In genomic region chr12:108879615-108880254, GRCh38 we compare ENCODE assay signal across 20 cellular contexts. TPM values are rescaled to one million over a fixed set of nuclear protein-coding genes. Genes with fewer than 3 reads are reported as not detected.
"Had no signal": no experiment of that assay in that cellular context is flagged by ENCODE, and none has a peak within 500 bp of the region (broad histone marks: within the 10 kb centered on the region; RNA-seq: fewer than 3 reads in every experiment).

Gene DAO (plus strand): TSS chr12:108880092. CDS start chr12:108885007, 4,915 bp downstream.

- DNase-seq: activated CD4-positive, alpha-beta T cell treated with anti-CD3 and anti-CD28 coated beads for 1 hour; activated CD4-positive, alpha-beta T cell treated with anti-CD3 and anti-CD28 coated beads, Interleukin-2, amount 50 U/mL, for 48 hours; activated CD8-positive, alpha-beta memory T cell treated with anti-CD3 and anti-CD28 coated beads, Interleukin-2, amount 10 ng/mL, durations not matched to agents 7 days and 5 days; activated effector memory CD4-positive, alpha-beta T cell treated with anti-CD3 and anti-CD28 coated beads, Interleukin-2, amount 50 U/mL, for 16 hours; activated T-cell treated with anti-CD3 and anti-CD28 coated beads, Interleukin-2, amount 50 U/mL, for 4 hours; amygdala; brain microvascular endothelial cell; cerebellar nuclear complex; dorsolateral prefrontal cortex; esophagus squamous epithelium; foreskin fibroblast; left ventricle myocardium inferior; ovary; tibial artery had no signal

- H3K27me3 Mint-ChIP-seq: activated CD8-positive, alpha-beta memory T cell treated with anti-CD3 and anti-CD28 coated beads, Interleukin-2, amount 10 ng/mL, durations not matched to agents 7 days and 5 days; activated naive CD8-positive, alpha-beta T cell had no signal

- H3K4me3 ChIP-seq: dorsolateral prefrontal cortex, esophagus squamous epithelium, left ventricle myocardium inferior, ovary, tibial artery had no signal

- ATAC-seq: activated CD8-positive, alpha-beta memory T cell treated with anti-CD3 and anti-CD28 coated beads, Interleukin-2, amount 10 ng/mL, durations not matched to agents 7 days and 5 days; activated T-cell treated with anti-CD3 and anti-CD28 coated beads, Interleukin-2, amount 50 U/mL, for 4 hours had no signal

- H3K27me3 ChIP-seq: brain microvascular endothelial cell, dorsolateral prefrontal cortex, ovary, tibial artery had no signal

- H3K4me3 Mint-ChIP-seq: activated CD8-positive, alpha-beta memory T cell treated with anti-CD3 and anti-CD28 coated beads, Interleukin-2, amount 10 ng/mL, durations not matched to agents 7 days and 5 days; activated naive CD8-positive, alpha-beta T cell; activated T-cell treated with anti-CD3 and anti-CD28 coated beads, Interleukin-2, amount 50 U/mL, for 4 hours had no signal

- H3K9me3 ChIP-seq: esophagus squamous epithelium, left ventricle myocardium inferior, ovary, tibial artery had no signal

- H3K4me1 ChIP-seq: left ventricle myocardium inferior, tibial artery had no signal

- H3K27ac ChIP-seq: brain microvascular endothelial cell, dorsolateral prefrontal cortex, esophagus squamous epithelium, left ventricle myocardium inferior, ovary, tibial artery had no signal

- H3K36me3 Mint-ChIP-seq: activated CD8-positive, alpha-beta memory T cell treated with anti-CD3 and anti-CD28 coated beads, Interleukin-2, amount 10 ng/mL, durations not matched to agents 7 days and 5 days; activated naive CD8-positive, alpha-beta T cell had no signal

- H3K27ac Mint-ChIP-seq: activated CD8-positive, alpha-beta memory T cell treated with anti-CD3 and anti-CD28 coated beads, Interleukin-2, amount 10 ng/mL, durations not matched to agents 7 days and 5 days; activated naive CD8-positive, alpha-beta T cell had no signal

- H3K36me3 ChIP-seq: brain microvascular endothelial cell, esophagus squamous epithelium, left ventricle myocardium inferior, ovary, tibial artery had no signal

RNA-seq across cellular contexts. Expression of gene DAO, which starts in this region (rescaled TPM):
- total RNA-seq: activated CD8-positive, alpha-beta memory T cell treated with anti-CD3 and anti-CD28 coated beads, Interleukin-2, amount 10 ng/mL, durations not matched to agents 7 days and 5 days; activated T-cell treated with anti-CD3 and anti-CD28 coated beads, Interleukin-2, amount 50 U/mL, for 4 hours; esophagus squamous epithelium; left ventricle myocardium inferior; mesenteric fat pad; ovary; renal cortical epithelial cell; skeletal muscle tissue; T-helper 2 cell treated with Interferon-gamma antibody and Interleukin-4, amounts not matched to agents 100 ng/mL and 5 ng/mL, for 36 hours had no signal
- polyA plus RNA-seq: neural cell, ovary had no signal
